1 cellular context compared by ENCODE assay signal in genomic region chr4:6732441-6733357, GRCh38.
TF ChIP-seq lines count a peak whose summit lies in the region.

No MANE protein-coding gene starts in this region.

TF ChIP-seq in GM12878, 131 proteins besides CTCF, POLR2A, EP300 and RAD21:
- TF ChIP-seq SPI1 (IDR thresholded peaks at IDR 0.05; ENCODE audit: borderline replicate concordance, insufficient read depth, low read depth, low read length) (peak; percentile 9; the same call in 1 of the 2 replicates), GATAD2B (conservative IDR thresholded peaks at IDR 0.05; ENCODE audit: low read depth) (no peak)
